ENCODE assay signal across 21 cellular contexts in the genomic region with DNA sequence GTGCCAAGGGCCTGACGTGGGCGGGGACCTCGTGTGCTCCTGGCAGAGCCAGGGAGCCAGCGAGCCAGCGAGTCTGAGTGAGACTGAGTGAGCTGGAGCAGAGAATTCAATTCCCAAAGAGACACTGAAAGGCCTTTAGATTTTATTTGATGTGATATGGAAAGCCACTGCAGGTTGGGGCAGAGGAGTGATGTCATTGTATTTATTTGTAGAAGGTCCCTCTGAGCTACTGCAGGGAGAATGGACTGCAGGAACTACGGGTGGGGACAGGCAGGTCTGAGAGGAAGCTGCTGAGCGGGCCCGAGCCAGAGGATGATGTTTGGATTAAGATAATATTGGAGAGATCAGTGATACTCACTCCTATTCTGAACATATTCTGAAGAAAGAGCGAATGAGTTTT.
"Had no signal": no experiment of that assay in that cellular context is flagged by ENCODE, and none has a peak within 500 bp of the region (broad histone marks: within the 10 kb centered on the region; RNA-seq: fewer than 3 reads in every experiment).

No MANE protein-coding gene starts in this region.

- H3K27ac ChIP-seq: coronary artery, foreskin keratinocyte, hepatocyte, left ventricle myocardium inferior, lower lobe of right lung had no signal

- H3K4me3 ChIP-seq: coronary artery, hepatocyte, left ventricle myocardium inferior, lower lobe of right lung had no signal

- H3K4me1 Mint-ChIP-seq: memory B cell, naive B cell had no signal

- H3K4me3 Mint-ChIP-seq: endodermal cell, memory B cell, naive B cell, nephron, type B pancreatic cell had no signal

- H3K36me3 ChIP-seq: left ventricle myocardium inferior, lower lobe of right lung had no signal

- H3K27ac Mint-ChIP-seq: endodermal cell, memory B cell, naive B cell, nephron, type B pancreatic cell had no signal

- H3K27me3 ChIP-seq: foreskin keratinocyte, hepatocyte had no signal

- H3K9me3 Mint-ChIP-seq: endodermal cell, memory B cell, naive B cell, nephron, type B pancreatic cell had no signal

- H3K27me3 Mint-ChIP-seq: memory B cell, naive B cell had no signal

- H3K79me2 ChIP-seq: hepatocyte had no signal

- H3K36me3 Mint-ChIP-seq: memory B cell, naive B cell, type B pancreatic cell had no signal

- H3K4me2 ChIP-seq: hepatocyte had no signal

- H3K4me1 ChIP-seq: foreskin keratinocyte, lower lobe of right lung had no signal

- H2AFZ ChIP-seq: hepatocyte had no signal

- FAIRE-seq: endothelial cell of umbilical vein, kidney, small intestine, urothelium cell line had no signal

- H3K9me3 ChIP-seq: left ventricle myocardium inferior, lower lobe of right lung had no signal

- DNase-seq: effector CD4-positive, alpha-beta T cell; endodermal cell; erythroblast; foreskin keratinocyte; kidney; left cardiac atrium; left ventricle myocardium inferior; lower lobe of right lung; midbrain; naive B cell; right cardiac atrium; small intestine; stimulated activated CD4-positive, alpha-beta T cell treated with anti-CD3 and anti-CD28 coated beads, Interleukin-12 subunit alpha, Interleukin-12 subunit beta, amount 100 ng/mL, for 4 hours; stimulated activated naive CD4-positive, alpha-beta T cell treated with Interleukin-2 at 50 U/mL for 16 hours had no signal
